In the genomic region with DNA sequence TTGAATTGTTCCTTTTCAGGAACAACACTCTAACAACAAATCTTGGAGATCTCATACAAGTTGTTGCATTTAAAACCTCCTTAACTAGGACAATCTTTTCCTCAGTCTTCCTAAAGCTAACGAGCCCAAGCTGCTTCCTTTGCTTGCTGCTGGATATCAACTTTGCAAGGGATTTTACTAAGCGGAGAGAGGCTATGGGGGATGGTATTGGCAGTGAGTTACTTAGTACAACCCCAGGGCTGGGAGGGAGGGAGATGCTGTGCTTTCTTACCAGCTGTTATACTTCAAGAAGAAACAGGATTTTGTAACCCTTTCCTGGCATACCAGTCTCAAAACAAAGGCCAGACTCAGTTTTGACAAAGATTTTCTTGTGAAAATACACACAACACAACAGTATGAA, we compare ENCODE assay signal across 10 cellular contexts. TPM values are rescaled to one million over a fixed set of nuclear protein-coding genes. Genes with fewer than 3 reads are reported as not detected.
DNase-seq lines count a peak whose midpoint lies in the region; ATAC-seq and TF ChIP-seq lines count a peak whose summit lies in the region.
"Had no signal": no experiment of that assay in that cellular context is flagged by ENCODE, and none has a peak within 500 bp of the region (broad histone marks: within the 10 kb centered on the region; RNA-seq: fewer than 3 reads in every experiment).

No MANE protein-coding gene starts in this region.

- peak overlapping the region; percentile 30 to 43 (median 37) for H3K4me3 ChIP-seq in esophagus muscularis mucosa
- H3K4me3 ChIP-seq in mucosa of rectum (ENCODE audit: low read length in 2 of 2), result peak overlapping the region in 1 of 2 donors; percentile 34
- peak overlapping the region; percentile 27 to 30 for H3K4me3 ChIP-seq in vagina

- no peaks in the 10 kb centered on the region for H3K9me3 Mint-ChIP-seq in activated naive CD8-positive, alpha-beta T cell treated with anti-CD3 and anti-CD28 coated beads, Interleukin-2, amount 50 U/mL, for 24 hours

- peak; percentile 13 for DNase-seq in NCI-H2171 treated with DMSO at 0.1 percent for 48 hours (lab: John Stamatoyannopoulos, UW)
- no peak for DNase-seq in NCI-H2171 (lab: John Stamatoyannopoulos, UW)
- DNase-seq in esophagus muscularis mucosa (ENCODE audit: extremely low spot score), result no peak
- no peak for DNase-seq in vagina (ENCODE audit: extremely low spot score in 2 of 2)
- no peak for DNase-seq in activated naive CD8-positive, alpha-beta T cell treated with anti-CD3 and anti-CD28 coated beads, Interleukin-2, amount 50 U/mL, for 24 hours
- DNase-seq in OCI-M2 (lab: John Stamatoyannopoulos, UW; ENCODE audit: unreplicated experiment), result no peak
- DNase-seq: activated T-cell treated with anti-CD3 and anti-CD28 coated beads, Interleukin-2, amount 50 U/mL, for 1 hour; NCI-H2081 treated with DMSO at 0.1 percent for 48 hours had no signal

- H3K27me3 Mint-ChIP-seq in activated naive CD8-positive, alpha-beta T cell treated with anti-CD3 and anti-CD28 coated beads, Interleukin-2, amount 50 U/mL, for 24 hours, result peaks cover 13% of the 10 kb centered on the region

- H3K4me1 ChIP-seq in esophagus muscularis mucosa (peaks cover 17 to 54% (median 40%) of the 10 kb centered on the region in 4 donors), mucosa of rectum (ENCODE audit: control insufficient read depth in 2 of 2, insufficient read depth in 2 of 2, low read length in 2 of 2) (peaks cover 0 to 3% of the 10 kb centered on the region in 2 donors), vagina (peaks cover 16% of the 10 kb centered on the region)

- H3K4me1 Mint-ChIP-seq in activated naive CD8-positive, alpha-beta T cell treated with anti-CD3 and anti-CD28 coated beads, Interleukin-2, amount 50 U/mL, for 24 hours, result no peaks in the 10 kb centered on the region

- H3K27ac ChIP-seq in esophagus muscularis mucosa (replicated peaks in 1 of 4) (peak overlapping the region; percentile 83 to 90 (median 86)), mucosa of rectum (ENCODE audit: low read depth in 2 of 2, low read length in 2 of 2) (peak overlapping the region; percentile 80 to 82), vagina (peak overlapping the region; percentile 86)

- no peak for TF ChIP-seq CTCF in esophagus muscularis mucosa (IDR thresholded peaks at IDR 0.05)
- no peak for TF ChIP-seq CTCF in vagina (IDR thresholded peaks at IDR 0.05)

- H3K4me3 Mint-ChIP-seq in activated naive CD8-positive, alpha-beta T cell treated with anti-CD3 and anti-CD28 coated beads, Interleukin-2, amount 50 U/mL, for 24 hours, result no peak overlapping the region

- H3K36me3 ChIP-seq in esophagus muscularis mucosa (no peaks in the 10 kb centered on the region), mucosa of rectum (ENCODE audit: control insufficient read depth in 2 of 2, insufficient read depth in 2 of 2, low read length in 2 of 2) (no peaks in the 10 kb centered on the region), vagina (no peaks in the 10 kb centered on the region)

- WGBS in esophagus muscularis mucosa, result 15% methylated on average over 2 of the region's 2 CpGs

- no peak for TF ChIP-seq EP300 in esophagus muscularis mucosa (IDR thresholded peaks at IDR 0.05)

- no peak for ATAC-seq in activated naive CD8-positive, alpha-beta T cell treated with anti-CD3 and anti-CD28 coated beads, Interleukin-2, amount 50 U/mL, for 24 hours
- ATAC-seq in HG02981 (IDR thresholded peaks at IDR 0.05; ENCODE audit: unreplicated experiment), result no peak

- peak overlapping the region in 1 of 2 donors; percentile 33 for H3K9ac ChIP-seq in mucosa of rectum (ENCODE audit: low read depth in 1 of 2, low read length in 2 of 2)

- no peaks in the 10 kb centered on the region for H3K36me3 Mint-ChIP-seq in activated naive CD8-positive, alpha-beta T cell treated with anti-CD3 and anti-CD28 coated beads, Interleukin-2, amount 50 U/mL, for 24 hours (ENCODE audit: low read depth)

- intact Hi-C loops in esophagus muscularis mucosa (cut with DNase I) (loop anchor here (2.0 to 5.0 kb wide), 2 partner anchors 20 to 78 kb away; a partner anchor contains a TSS), vagina (cut with DNase I) (no loop called here)

- TF ChIP-seq POLR2A in esophagus muscularis mucosa (IDR thresholded peaks at IDR 0.05; ENCODE audit: low read depth) (no peak), vagina (IDR thresholded peaks at IDR 0.05) (peak in 1 of 2 donors; percentile 56)

- H3K27me3 ChIP-seq in esophagus muscularis mucosa (no peaks in the 10 kb centered on the region), mucosa of rectum (ENCODE audit: control insufficient read depth in 2 of 2, insufficient read depth in 2 of 2, low read length in 2 of 2) (no peaks in the 10 kb centered on the region), vagina (no peaks in the 10 kb centered on the region)

- no peak overlapping the region for H3K27ac Mint-ChIP-seq in activated naive CD8-positive, alpha-beta T cell treated with anti-CD3 and anti-CD28 coated beads, Interleukin-2, amount 50 U/mL, for 24 hours

- no peaks in the 10 kb centered on the region for H3K9me3 ChIP-seq in esophagus muscularis mucosa
- H3K9me3 ChIP-seq in mucosa of rectum (ENCODE audit: control insufficient read depth in 2 of 2, low read length in 2 of 2), result no peaks in the 10 kb centered on the region
- no peaks in the 10 kb centered on the region for H3K9me3 ChIP-seq in vagina

RNA-seq across cellular contexts. Expression of a gene that starts 19.5 kb away (rescaled TPM):
- total RNA-seq in esophagus muscularis mucosa, result 100 to 1,000 TPM; 227 to 697 (median 347) TPM
- total RNA-seq in vagina, result 199 TPM
